Comparison of ENCODE assay signal across 34 cellular contexts in genomic region chr1:94254073-94254810, GRCh38. TPM values are rescaled to one million over a fixed set of nuclear protein-coding genes. Genes with fewer than 3 reads are reported as not detected.
DNase-seq lines count a peak whose midpoint lies in the region; ATAC-seq and TF ChIP-seq lines count a peak whose summit lies in the region.
"Had no signal": no experiment of that assay in that cellular context is flagged by ENCODE, and none has a peak within 500 bp of the region (broad histone marks: within the 10 kb centered on the region; RNA-seq: fewer than 3 reads in every experiment).

No MANE protein-coding gene starts in this region.

- no peak for TF ChIP-seq POLR2A in IMR-90 (IDR thresholded peaks at IDR 0.05; ENCODE audit: low read depth, low read length)

- TF ChIP-seq CTCF in IMR-90 (conservative IDR thresholded peaks at IDR 0.05; ENCODE audit: low read depth, low read length) = no peak

- no peak overlapping the region for H3K9ac ChIP-seq in IMR-90 (ENCODE audit: low read depth, low read length)

- no peaks in the 10 kb centered on the region for H4K20me1 ChIP-seq in IMR-90 (ENCODE audit: insufficient read depth, low read length)

- H4K91ac ChIP-seq in IMR-90 (ENCODE audit: insufficient read depth, low read depth, low read length) = no peak overlapping the region

- no peak overlapping the region for H3K4me3 ChIP-seq in IMR-90 (ENCODE audit: insufficient read depth, low read depth, low read length)
- H3K4me3 ChIP-seq: lower lobe of right lung, MG63 had no signal

- no peaks in the 10 kb centered on the region for H3K9me1 ChIP-seq in IMR-90 (ENCODE audit: insufficient read depth, low read length)

- H3K18ac ChIP-seq in IMR-90 (ENCODE audit: low read depth, low read length) = no peak overlapping the region; the same call in 1 of the 2 replicates

- CTCF ChIA-PET in IMR-90 (lab: Yijun Ruan, JAX) = interaction anchor here (0.6 kb wide), 1 partner anchor 62 kb away, joined by 3 read pairs; no protein-coding TSS in a partner anchor

- no peak overlapping the region for H2BK20ac ChIP-seq in IMR-90 (ENCODE audit: low read depth, low read length)

- no peaks in the 10 kb centered on the region for H3K27me3 ChIP-seq in IMR-90 (ENCODE audit: control insufficient read depth, insufficient read depth, low read length)
- H3K27me3 ChIP-seq: foreskin keratinocyte, MG63 had no signal

- H3K14ac ChIP-seq in IMR-90 (replicated peaks; ENCODE audit: low read depth, low read length) = 0 out of 2 replicates have a peak overlapping the region, but pooled peaks have one; percentile 57

- no peak overlapping the region for H2BK120ac ChIP-seq in IMR-90 (ENCODE audit: low read depth, low read length)

- H3K79me1 ChIP-seq in IMR-90 (ENCODE audit: low read depth in 1 of 2, low read length in 2 of 2) = no peaks in the 10 kb centered on the region

- H3K4me2 ChIP-seq in IMR-90 (ENCODE audit: low read depth, low read length) = peak overlapping the region; percentile 41; the same call in 1 of the 2 replicates

- H3K27ac ChIP-seq in IMR-90 (ENCODE audit: insufficient read depth, low read length) = no peak overlapping the region
- H3K27ac ChIP-seq in caudate nucleus (ENCODE audit: low read depth, low read length) = no peak overlapping the region
- H3K27ac ChIP-seq: foreskin keratinocyte had no signal

- no peak overlapping the region for H2AK9ac ChIP-seq in IMR-90 (replicated peaks; ENCODE audit: low read depth, low read length, poor library complexity)

- H3K23ac ChIP-seq in IMR-90 (ENCODE audit: low read depth, low read length) = no peak overlapping the region

- H3K9me3 ChIP-seq in IMR-90 (ENCODE audit: control insufficient read depth, insufficient read depth, low read length) = no peaks in the 10 kb centered on the region
- H3K9me3 ChIP-seq: lower lobe of right lung, MG63 had no signal

- POLR2A ChIA-PET in IMR-90 (lab: Charles Lee; ENCODE audit: unreplicated experiment) = no interaction called here

- no peak overlapping the region for H3K56ac ChIP-seq in IMR-90 (ENCODE audit: extremely low read depth, insufficient read depth, low read length)

- dilution Hi-C loops in IMR-90 (cut with HindIII; ENCODE audit: low sequenced_read_pairs, unreplicated experiment) = no loop called here

- in situ Hi-C loops in IMR-90 (cut with MboI; ENCODE audit: low sequenced_read_pairs) = no loop called here

- intact Hi-C loops in IMR-90 (cut with micrococcal nuclease) = no loop called here

- no peak overlapping the region for H2BK5ac ChIP-seq in IMR-90 (ENCODE audit: low read depth, low read length, poor library complexity, severe bottlenecking)

- no peak overlapping the region for H3K4ac ChIP-seq in IMR-90 (ENCODE audit: low read depth, low read length)

- DNase-seq in IMR-90 (peak; percentile 33), dermis blood vessel endothelial cell (peak; percentile 67), kidney tubule cell (ENCODE audit: low spot score) (peak; percentile 65), caudate nucleus (lab: John Stamatoyannopoulos, UW) (no peak), D341Med (ENCODE audit: low spot score) (no peak), NCI-H2171 (lab: John Stamatoyannopoulos, UW) (no peak)
- DNase-seq in stimulated activated CD4-positive, alpha-beta T cell treated with anti-CD3 and anti-CD28 coated beads, Interleukin-4, amount 100 ng/mL, for 24 hours = no peak
- DNase-seq: activated CD8-positive, alpha-beta memory T cell treated with anti-CD3 and anti-CD28 coated beads for 24 hours; activated effector memory CD4-positive, alpha-beta T cell treated with anti-CD3 and anti-CD28 coated beads, Interleukin-2, amount 50 U/mL, for 16 hours; activated T-cell treated with anti-CD3 and anti-CD28 coated beads for 4 hours; anterior cingulate cortex; Calu3; CD4-positive, CD25-positive, alpha-beta regulatory T cell; DMS79 treated with DMSO at 0.1 percent for 48 hours; effector CD4-positive, alpha-beta T cell; foreskin keratinocyte; GF-D8; head of caudate nucleus; HFFc6; islet precursor cell; KG1; MG63; NCI-H2029; NCI-H526; NK-92 treated with Interleukin-12 subunit alpha and Interleukin-12 subunit beta, amount 100 ng/mL, for 24 hours; occipital lobe; SIG-M5; stimulated activated CD4-positive, alpha-beta T cell treated with anti-CD3 and anti-CD28 coated beads, Interleukin-15, amount 100 ng/mL, for 24 hours; substantia nigra; trophoblast cell had no signal

- H2AK5ac ChIP-seq in IMR-90 (ENCODE audit: low read depth, low read length) = no peak overlapping the region

- H4K5ac ChIP-seq in IMR-90 (ENCODE audit: low read depth, low read length) = no peak overlapping the region

- H3K36me3 ChIP-seq in IMR-90 (ENCODE audit: control insufficient read depth, insufficient read depth, low read length) = no peaks in the 10 kb centered on the region
- H3K36me3 ChIP-seq: lower lobe of right lung, MG63 had no signal

- no CpG with 5 or more reads among the region's 3 CpGs for WGBS in IMR-90 (ENCODE audit: extremely low coverage in 2 of 2, insufficient read length in 1 of 2), 2 experiments

- H4K8ac ChIP-seq in IMR-90 (ENCODE audit: low read depth in 2 of 2, low read length in 2 of 2) = no peak overlapping the region

- H2BK15ac ChIP-seq in IMR-90 (ENCODE audit: low read depth, low read length) = no peak overlapping the region

- no TSS peak for BruUV-seq in IMR-90 (replicated peaks; lab: Mats Ljungman, UMichigan)

- no peak for ATAC-seq in IMR-90 (ENCODE audit: low read depth)
- ATAC-seq: foreskin keratinocyte; natural killer cell treated with Interleukin-12 subunit alpha and Interleukin-12 subunit beta and Interleukin-15 and Interleukin-18, amount 100 ng/mL, for 72 hours; stimulated activated effector memory CD8-positive, alpha-beta T cell treated with anti-CD3 and anti-CD28 coated beads, Interleukin-12 subunit alpha, Interleukin-12 subunit beta, amount 100 ng/mL, for 72 hours had no signal

- no peak for TF ChIP-seq RAD21 in IMR-90 (IDR thresholded peaks at IDR 0.05; ENCODE audit: low read length)

- no peak overlapping the region for H2AFZ ChIP-seq in IMR-90 (replicated peaks; ENCODE audit: low read length, poor library complexity)

- H3K4me1 ChIP-seq in IMR-90 (ENCODE audit: control insufficient read depth, insufficient read depth, low read length) = peaks cover 5% of the 10 kb centered on the region; the same call in 1 of the 2 replicates

TF ChIP-seq in IMR-90, 13 proteins besides CTCF, POLR2A, EP300 and RAD21:
- TF ChIP-seq MAZ (IDR thresholded peaks at IDR 0.05; ENCODE audit: borderline replicate concordance, low read depth, low read length) = no peak
- TF ChIP-seq CEBPB (IDR thresholded peaks at IDR 0.05; ENCODE audit: low read depth, low read length) = no peak
- TF ChIP-seq RCOR1 (IDR thresholded peaks at IDR 0.05; ENCODE audit: insufficient replicate concordance, low read length) = no peak
- no peak for TF ChIP-seq MXI1 (IDR thresholded peaks at IDR 0.05; ENCODE audit: borderline replicate concordance, low read depth, low read length)
- TF ChIP-seq SMC3 (IDR thresholded peaks at IDR 0.05; ENCODE audit: low read depth, low read length) = no peak
- TF ChIP-seq BHLHE40 (IDR thresholded peaks at IDR 0.05; ENCODE audit: low read depth, low read length) = no peak
- no peak for TF ChIP-seq USF2 (IDR thresholded peaks at IDR 0.05; ENCODE audit: low read depth, low read length)

RNA-seq across cellular contexts. Expression of gene ARHGAP29, which starts 16.9 kb away (rescaled TPM):
- 30.3 and 45.3 TPM in 2 replicates for total RNA-seq in IMR-90 (2012; rRNA removed)
- 15.9 and 19.1 TPM in 2 replicates for polyA plus RNA-seq in IMR-90 (2012; rRNA removed)
- polyA plus RNA-seq in IMR-90 (2012; cell fraction: cytosol; rRNA removed) = 3.7 and 4.2 TPM in 2 replicates
- 8.5 and 39.9 TPM in 2 replicates for polyA plus RNA-seq in IMR-90 (2012; cell fraction: nucleus; rRNA removed; ENCODE audit: low replicate concordance)
- total RNA-seq in dermis blood vessel endothelial cell = 254 and 371 TPM in 2 replicates
- total RNA-seq: CD4-positive, CD25-positive, alpha-beta regulatory T cell; natural killer cell treated with Interleukin-12 subunit alpha and Interleukin-12 subunit beta and Interleukin-15 and Interleukin-18, amount 100 ng/mL, for 72 hours; T-helper 2 cell treated with Interferon-gamma antibody and Interleukin-4, amounts not matched to agents 100 ng/mL and 5 ng/mL, for 36 hours had no signal
- polyA plus RNA-seq: CD4-positive, CD25-positive, alpha-beta regulatory T cell had no signal

Comparison
In these comparisons a context has a peak if more than half of its experiments do, and no peak if none do; other contexts are left out.
1. DNase-seq: peak in IMR-90 (single experiment), dermis blood vessel endothelial cell (single experiment) and kidney tubule cell (single experiment); none in stimulated activated CD4-positive, alpha-beta T cell treated with anti-CD3 and anti-CD28 coated beads, Interleukin-4, amount 100 ng/mL, for 24 hours (single experiment), caudate nucleus (0 of 61), D341Med (single experiment) and NCI-H2171 (single experiment).